In the genomic region with DNA sequence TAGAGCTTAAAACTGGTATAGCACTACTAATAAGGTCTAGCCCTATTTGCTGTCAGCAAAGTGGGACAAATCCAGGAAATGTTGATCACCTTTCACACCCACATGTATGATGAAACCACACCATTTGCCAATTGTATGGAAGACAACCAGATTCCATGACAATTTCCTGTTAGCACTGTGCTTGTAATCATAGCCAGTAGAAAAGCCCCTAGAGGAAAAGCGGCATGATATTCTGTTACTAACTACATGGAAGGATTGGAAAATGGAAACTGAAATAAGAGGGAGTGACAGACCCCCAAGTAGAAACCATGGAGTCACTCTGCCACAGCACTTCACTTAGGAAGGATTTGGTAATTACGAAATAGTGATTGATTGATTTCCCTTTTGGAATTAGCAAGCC, we compare ENCODE assay signal across 9 cellular contexts. TPM values are rescaled to one million over a fixed set of nuclear protein-coding genes. Genes with fewer than 3 reads are reported as not detected.
DNase-seq lines count a peak whose midpoint lies in the region; ATAC-seq and TF ChIP-seq lines count a peak whose summit lies in the region.
"Had no signal": no experiment of that assay in that cellular context is flagged by ENCODE, and none has a peak within 500 bp of the region (broad histone marks: within the 10 kb centered on the region; RNA-seq: fewer than 3 reads in every experiment).

No MANE protein-coding gene starts in this region.

- no peaks in the 10 kb centered on the region for H4K20me1 ChIP-seq in OCI-LY7 (ENCODE audit: insufficient read depth, low read length)

- intact Hi-C loops in OCI-LY7 (cut with micrococcal nuclease; ENCODE audit: unreplicated experiment): no loop called here
- intact Hi-C loops in prostate gland (cut with DNase I): loop anchor here (10.0 kb wide), 1 partner anchor 319 kb away; a partner anchor contains a TSS

- ATAC-seq in esophagus mucosa (peak; percentile 16), HG02759 (IDR thresholded peaks at IDR 0.05; ENCODE audit: unreplicated experiment) (no peak)

- no peaks in the 10 kb centered on the region for H3K79me2 ChIP-seq in OCI-LY7 (ENCODE audit: insufficient read depth, low read depth, low read length)

- H3K9me3 ChIP-seq in OCI-LY7 (ENCODE audit: low read length) (no peaks in the 10 kb centered on the region), prostate gland (no peaks in the 10 kb centered on the region)

- H3K36me3 ChIP-seq in OCI-LY7 (ENCODE audit: insufficient read depth, low read length) (no peaks in the 10 kb centered on the region), prostate gland (no peaks in the 10 kb centered on the region)

- POLR2A ChIA-PET in OCI-LY7 (lab: Charles Lee): interaction anchor here (0.6 to 1.3 kb wide), 6 partner anchors 10 to 1475 kb away, joined by 3 to 6 read pairs (median 3); a partner anchor contains a TSS

- peak; percentile 29 for DNase-seq in DMS 273 (lab: John Stamatoyannopoulos, UW; ENCODE audit: unreplicated experiment)
- no peak for DNase-seq in DMS 273 treated with DMSO at 0.1 percent for 48 hours (lab: John Stamatoyannopoulos, UW)
- DNase-seq in OCI-LY7 (ENCODE audit: low spot score): no peak
- DNase-seq in prostate gland (ENCODE audit: low spot score): no peak
- no peak for DNase-seq in SHP77 (lab: John Stamatoyannopoulos, UW)
- DNase-seq in activated gamma-delta T cell treated with Interleukin-2 at 50 U/mL for 16 hours: no peak

- no peaks in the 10 kb centered on the region for H3K27me3 ChIP-seq in prostate gland (replicated peaks; ENCODE audit: insufficient read depth)

- CTCF ChIA-PET in OCI-LY7 (lab: Charles Lee; ENCODE audit: unreplicated experiment): interaction anchor here (0.6 kb wide), 1 partner anchor 9 kb away, joined by 4 read pairs; no protein-coding TSS in a partner anchor

- WGBS in prostate gland: 88% methylated on average over 2 of the region's 2 CpGs

- TF ChIP-seq POLR2A in prostate gland (IDR thresholded peaks at IDR 0.05): no peak

- H2AFZ ChIP-seq in OCI-LY7 (ENCODE audit: low read length): no peak overlapping the region

- no TSS peak for BruUV-seq in OCI-LY7 (replicated peaks; lab: Mats Ljungman, UMichigan)

- H3K9me2 ChIP-seq in OCI-LY7 (ENCODE audit: insufficient read depth, low read length): no peaks in the 10 kb centered on the region

- H3K27ac ChIP-seq in OCI-LY7 (ENCODE audit: low read depth, low read length, poor library complexity, severe bottlenecking) (no peak overlapping the region), prostate gland (peak overlapping the region; percentile 74 to 90)
- H3K27ac ChIP-seq: 22Rv1 had no signal

- peaks cover 27% of the 10 kb centered on the region for H3K4me1 ChIP-seq in OCI-LY7 (ENCODE audit: insufficient read depth, low read length, poor library complexity, severe bottlenecking)
- peaks cover 8% of the 10 kb centered on the region for H3K4me1 ChIP-seq in prostate gland (replicated peaks)

- TF ChIP-seq CTCF in OCI-LY7 (conservative IDR thresholded peaks at IDR 0.05; ENCODE audit: low read length): no peak
- TF ChIP-seq CTCF in prostate gland (IDR thresholded peaks at IDR 0.05): no peak

- H3K4me3 ChIP-seq in OCI-LY7 (ENCODE audit: low read depth, low read length, poor library complexity, severe bottlenecking) (no peak overlapping the region), prostate gland (peak overlapping the region in 1 of 2 donors; percentile 39)

- H3K4me2 ChIP-seq in OCI-LY7 (ENCODE audit: low read length): peak overlapping the region; percentile 83

RNA-seq across cellular contexts. Expression of a gene that starts 0.9 kb away (rescaled TPM):
- not detected in 2 replicates for total RNA-seq in OCI-LY7 (2014; rRNA removed; shearing (Covaris generic))
- 0.49 and 2.3 TPM in 2 replicates for total RNA-seq in OCI-LY7 (2022)
- 3.1 TPM for total RNA-seq in esophagus mucosa
- total RNA-seq in prostate gland: 1 to 10 TPM; 3.1 to 6.2 TPM

RNA-seq across cellular contexts. Expression of a gene that starts 3.3 kb away (rescaled TPM):
- 2.5 and 4.6 TPM in 2 replicates for total RNA-seq in OCI-LY7 (2014; rRNA removed; shearing (Covaris generic))
- total RNA-seq in OCI-LY7 (2022): 7.5 and 8.1 TPM in 2 replicates
- total RNA-seq in esophagus mucosa: 6.1 TPM
- total RNA-seq in prostate gland: 10 to 100 TPM; 15.6 to 32.5 TPM

RNA-seq across cellular contexts. Expression of a gene that starts 14.0 kb away (rescaled TPM):
- total RNA-seq in OCI-LY7 (2014; rRNA removed; shearing (Covaris generic)): 11.7 and 13.8 TPM in 2 replicates
- total RNA-seq in OCI-LY7 (2022) (9.3 and 11.1 TPM in 2 replicates), esophagus mucosa (9.3 TPM), prostate gland (10 to 100 TPM; 29.2 to 37.7 TPM)
